In genomic region chr6:27700337-27700736, GRCh38 we compare ENCODE assay signal across 31 cellular contexts.
"Had no signal": no experiment of that assay in that cellular context is flagged by ENCODE, and none has a peak within 500 bp of the region (broad histone marks: within the 10 kb centered on the region; RNA-seq: fewer than 3 reads in every experiment).

No MANE protein-coding gene starts in this region.

- H3K27me3 ChIP-seq: body of pancreas, hepatocyte had no signal

- H3K4me1 ChIP-seq: adrenal gland, body of pancreas, esophagus squamous epithelium, gastroesophageal sphincter, heart right ventricle had no signal

- H3K27me3 Mint-ChIP-seq: activated B cell treated with CpG ODN at 0.5 μM for 24 hours; activated naive CD4-positive, alpha-beta T cell treated with anti-CD3 and anti-CD28 coated beads, Interleukin-2, amount 10 ng/mL, durations not matched to agents 7 days and 5 days; T-helper 17 cell had no signal

- H3K27ac Mint-ChIP-seq: activated B cell treated with CpG ODN at 0.5 μM for 24 hours; activated naive CD4-positive, alpha-beta T cell treated with anti-CD3 and anti-CD28 coated beads, Interleukin-2, amount 10 ng/mL, durations not matched to agents 7 days and 5 days; activated T-helper 1 cell treated with anti-CD3 and anti-CD28 coated beads, Interleukin-12 subunit alpha, Interleukin-12 subunit beta, Interleukin-2, Interleukin-4 antibody, amounts not matched to agents 30 ng/mL and 10 ng/mL and 1 ng/mL, durations not matched to agents 14 hours and 24 hours and 36 hours; T-helper 2 cell treated with Interferon-gamma antibody and Interleukin-4, amounts not matched to agents 5 μg/mL and 100 μg/mL, for 36 hours had no signal

- DNase-seq: activated B cell treated with CpG ODN at 0.5 μM for 24 hours; activated CD4-positive, alpha-beta T cell treated with anti-CD3 and anti-CD28 coated beads for 48 hours; activated CD4-positive, alpha-beta T cell treated with anti-CD3 and anti-CD28 coated beads, Interleukin-2, amount 50 U/mL, for 1 hour; activated CD4-positive, alpha-beta T cell treated with anti-CD3 and anti-CD28 coated beads, Interleukin-2, amount 50 U/mL, for 48 hours; activated CD8-positive, alpha-beta memory T cell treated with anti-CD3 and anti-CD28 coated beads, Interleukin-2, amount 50 U/mL, for 4 hours; activated gamma-delta T cell; activated naive CD4-positive, alpha-beta T cell; activated naive CD4-positive, alpha-beta T cell treated with anti-CD3 and anti-CD28 coated beads, Interleukin-2, amount 10 ng/mL, durations not matched to agents 7 days and 5 days; activated T-cell treated with anti-CD3 and anti-CD28 coated beads, Interleukin-2, amount 50 U/mL, for 1 hour; activated T-cell treated with anti-CD3 and anti-CD28 coated beads, Interleukin-2, amount 50 U/mL, for 48 hours; adrenal gland; amygdala; aorta; body of pancreas; caudate nucleus; cortex of kidney; dermis blood vessel endothelial cell; effector CD4-positive, alpha-beta T cell; esophagus squamous epithelium; foreskin melanocyte; heart right ventricle; T-helper 17 cell; T1000; WERI-Rb-1 had no signal

- ATAC-seq: activated CD4-positive, CD25-positive, alpha-beta regulatory T cell treated with anti-CD3 and anti-CD28 coated beads, Interleukin-2, amount 50 U/mL, for 24 hours; activated naive CD4-positive, alpha-beta T cell treated with anti-CD3 and anti-CD28 coated beads, Interleukin-2, amount 50 U/mL, for 72 hours; body of pancreas; gastroesophageal sphincter; heart right ventricle; T-helper 17 cell had no signal

- H3K9me3 Mint-ChIP-seq: activated B cell treated with CpG ODN at 0.5 μM for 24 hours had no signal

- H3K9me3 ChIP-seq: adrenal gland, body of pancreas, esophagus squamous epithelium, gastroesophageal sphincter had no signal

- H3K4me3 Mint-ChIP-seq: activated B cell treated with CpG ODN at 0.5 μM for 24 hours; activated naive CD4-positive, alpha-beta T cell treated with anti-CD3 and anti-CD28 coated beads, Interleukin-2, amount 10 ng/mL, durations not matched to agents 7 days and 5 days; activated T-helper 1 cell treated with anti-CD3 and anti-CD28 coated beads, Interleukin-12 subunit alpha, Interleukin-12 subunit beta, Interleukin-2, Interleukin-4 antibody, amounts not matched to agents 30 ng/mL and 10 ng/mL and 1 ng/mL, durations not matched to agents 14 hours and 24 hours and 36 hours; T-helper 17 cell; T-helper 2 cell treated with Interferon-gamma antibody and Interleukin-4, amounts not matched to agents 5 μg/mL and 100 μg/mL, for 36 hours had no signal

- H3K4me3 ChIP-seq: adrenal gland, body of pancreas, esophagus squamous epithelium, gastroesophageal sphincter, heart right ventricle, hepatocyte had no signal

- H3K36me3 ChIP-seq: adrenal gland, esophagus squamous epithelium, gastroesophageal sphincter, heart right ventricle had no signal

- H3K27ac ChIP-seq: adrenal gland, body of pancreas, epithelial cell of prostate, esophagus squamous epithelium, gastroesophageal sphincter, heart right ventricle, hepatocyte, WERI-Rb-1 had no signal
